Comparison of ENCODE assay signal across 8 cellular contexts in genomic region chr17:40323731-40324650, GRCh38. TPM values are rescaled to one million over a fixed set of nuclear protein-coding genes. Genes with fewer than 3 reads are reported as not detected.
A peak's percentile ranks its signal among the peaks of the same experiment; 100 is the strongest.
DNase-seq lines count a peak whose midpoint lies in the region.

No MANE protein-coding gene starts in this region.

- H3K9me3 ChIP-seq in SJCRH30 (replicated peaks) = no peaks in the 10 kb centered on the region

- H3K4me3 Mint-ChIP-seq in activated T-cell treated with anti-CD3 and anti-CD28 coated beads, Interleukin-2, amount 50 U/mL, for 24 hours = peak overlapping the region; percentile 94

- peak; percentile 33 for DNase-seq in SKM-1 treated with dmso at 0.1 percent for 144 hours (lab: John Stamatoyannopoulos, UW; ENCODE audit: unreplicated experiment)
- no peak for DNase-seq in SKM-1 (lab: John Stamatoyannopoulos, UW; ENCODE audit: unreplicated experiment)
- DNase-seq in activated T-cell treated with anti-CD3 and anti-CD28 coated beads, Interleukin-2, amount 50 U/mL, for 24 hours = peak; percentile 70
- DNase-seq in glomerular visceral epithelial cell (ENCODE audit: extremely low spot score) = peak; percentile 69
- DNase-seq in stimulated activated CD8-positive, alpha-beta memory T cell treated with anti-CD3 and anti-CD28 coated beads, Interleukin-12 subunit alpha, Interleukin-12 subunit beta, amount 100 ng/mL, for 4 hours (ENCODE audit: low read depth) = peak; percentile 70
- no peak for DNase-seq in head of caudate nucleus
- DNase-seq in NCI-H1105 treated with DMSO at 0.1 percent for 48 hours (lab: John Stamatoyannopoulos, UW) = no peak
- no peak for DNase-seq in SJCRH30

- H3K4me1 Mint-ChIP-seq in activated T-cell treated with anti-CD3 and anti-CD28 coated beads, Interleukin-2, amount 50 U/mL, for 24 hours (ENCODE audit: low read depth) = peaks cover 95% of the 10 kb centered on the region

- peaks cover 60% of the 10 kb centered on the region for H3K4me1 ChIP-seq in SJCRH30

- H3K27ac Mint-ChIP-seq in activated T-cell treated with anti-CD3 and anti-CD28 coated beads, Interleukin-2, amount 50 U/mL, for 24 hours = peak overlapping the region; percentile 100

- intact Hi-C loops in head of caudate nucleus (cut with DNase I) = no loop called here

- H3K27ac ChIP-seq in SJCRH30 = no peak overlapping the region

- H3K4me3 ChIP-seq in SJCRH30 = no peak overlapping the region

- H3K9me3 Mint-ChIP-seq in activated T-cell treated with anti-CD3 and anti-CD28 coated beads, Interleukin-2, amount 50 U/mL, for 24 hours = no peaks in the 10 kb centered on the region

- H3K27me3 Mint-ChIP-seq in activated T-cell treated with anti-CD3 and anti-CD28 coated beads, Interleukin-2, amount 50 U/mL, for 24 hours = no peaks in the 10 kb centered on the region

- no peaks in the 10 kb centered on the region for H3K27me3 ChIP-seq in SJCRH30

- peaks cover 23% of the 10 kb centered on the region for H3K36me3 Mint-ChIP-seq in activated T-cell treated with anti-CD3 and anti-CD28 coated beads, Interleukin-2, amount 50 U/mL, for 24 hours (ENCODE audit: low read depth)

- H3K36me3 ChIP-seq in SJCRH30 = 0 out of 2 replicates have a peak, but pooled peaks cover 2% of the 10 kb centered on the region

RNA-seq across cellular contexts. Expression of gene RARA, which starts 15.0 kb away (rescaled TPM):
- total RNA-seq in SJCRH30 (2014; rRNA removed; shearing (Covaris generic)) = 42.3 and 43.2 TPM in 2 replicates

RNA-seq across cellular contexts. Expression of gene CDC6, which starts 36.3 kb away (rescaled TPM):
- 89.3 and 97.0 TPM in 2 replicates for total RNA-seq in SJCRH30 (2014; rRNA removed; shearing (Covaris generic))

RNA-seq across cellular contexts. Expression of gene GJD3, which starts 40.5 kb away (rescaled TPM):
- not detected in 2 replicates for total RNA-seq in SJCRH30 (2014; rRNA removed; shearing (Covaris generic))

Comparison
In these comparisons a context has a peak if more than half of its experiments do, and no peak if none do; other contexts are left out.
1. DNase-seq: peak in SKM-1 treated with dmso at 0.1 percent for 144 hours (single experiment), activated T-cell treated with anti-CD3 and anti-CD28 coated beads, Interleukin-2, amount 50 U/mL, for 24 hours (single experiment), glomerular visceral epithelial cell (single experiment) and stimulated activated CD8-positive, alpha-beta memory T cell treated with anti-CD3 and anti-CD28 coated beads, Interleukin-12 subunit alpha, Interleukin-12 subunit beta, amount 100 ng/mL, for 4 hours (single experiment); none in SKM-1 (single experiment), head of caudate nucleus (0 of 42), NCI-H1105 treated with DMSO at 0.1 percent for 48 hours (single experiment) and SJCRH30 (0 of 2).